In the genomic region with DNA sequence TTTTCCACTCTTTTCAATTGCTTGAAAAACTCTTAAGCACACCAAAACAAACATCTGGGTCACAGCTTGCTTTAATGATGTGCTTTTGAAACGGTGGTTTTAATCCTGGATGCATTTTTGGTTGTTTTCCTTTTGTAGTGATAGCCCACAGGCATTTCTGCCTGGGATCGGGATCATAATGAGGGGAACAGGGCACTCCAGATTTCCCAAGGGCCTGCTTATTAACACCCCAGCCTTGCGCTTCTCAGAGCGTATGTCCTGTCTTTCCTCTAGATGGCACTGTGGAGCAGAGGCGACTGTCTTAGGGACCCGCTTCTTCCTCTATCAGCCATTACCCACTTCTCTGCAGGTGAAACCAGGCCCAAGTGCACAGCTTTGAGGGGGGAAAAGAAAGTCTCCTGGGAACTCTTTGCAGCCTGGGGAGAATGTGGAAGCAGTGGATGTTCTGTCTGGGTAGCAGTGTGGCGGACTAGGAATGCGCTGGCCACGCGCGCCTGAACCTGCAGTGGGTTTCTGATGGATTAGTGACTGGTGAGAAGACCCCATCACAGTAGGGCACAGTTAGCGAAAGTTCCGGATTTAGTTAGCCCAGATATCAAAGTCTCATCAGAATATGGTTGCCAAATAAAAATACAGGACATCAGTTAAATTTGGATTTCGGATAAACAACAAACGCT, we compare ENCODE assay signal across 8 cellular contexts.
DNase-seq lines count a peak whose midpoint lies in the region; ATAC-seq and TF ChIP-seq lines count a peak whose summit lies in the region.

No MANE protein-coding gene starts in this region.

- no peak overlapping the region for H3K27ac ChIP-seq in WERI-Rb-1

- no peaks in the 10 kb centered on the region for H3K27me3 ChIP-seq in WERI-Rb-1 (ENCODE audit: insufficient read depth, low read depth, severe bottlenecking)

- DNase-seq in AG09309 (ENCODE audit: low read depth) (peak; percentile 32), NCI-H187 treated with DMSO at 0.1 percent for 48 hours (lab: John Stamatoyannopoulos, UW) (peak; percentile 32), WERI-Rb-1 (peak; percentile 69), cardiac fibroblast (ENCODE audit: low read depth in 2 of 2) (peak; percentile 74 to 77), left kidney (ENCODE audit: low read depth, low spot score) (peak; percentile 86)
- peak; percentile 29 to 57 (median 53) for DNase-seq in stimulated activated CD4-positive, alpha-beta T cell treated with anti-CD3 and anti-CD28 coated beads, TNF-alpha, amount 100 ng/mL, for 24 hours (ENCODE audit: low read depth in 3 of 3)

- H3K4me3 ChIP-seq in AG09309 (ENCODE audit: control insufficient read depth, low read depth, low read length), result no peak overlapping the region
- H3K4me3 ChIP-seq in WERI-Rb-1 (ENCODE audit: low read depth, low read length), result no peak overlapping the region
- H3K4me3 ChIP-seq in cardiac fibroblast (replicated peaks in 1 of 2; ENCODE audit: low read depth in 2 of 2, low read length in 2 of 2), result no peak overlapping the region

- H3K9me3 ChIP-seq in WERI-Rb-1 (ENCODE audit: severe bottlenecking), result no peaks in the 10 kb centered on the region

- TF ChIP-seq CTCF in AG09309 (IDR thresholded peaks at IDR 0.05; ENCODE audit: control insufficient read depth, insufficient read depth, low read depth, low read length, missing control alignments) (peak; percentile 91), WERI-Rb-1 (IDR thresholded peaks at IDR 0.05; ENCODE audit: low read depth, low read length) (peak; percentile 91), cardiac fibroblast (IDR thresholded peaks at IDR 0.05; ENCODE audit: low read depth, low read length) (peak; percentile 90)

- peak; percentile 79 for ATAC-seq in GM18520 (IDR thresholded peaks at IDR 0.05; ENCODE audit: unreplicated experiment)
- peak; percentile 77 for ATAC-seq in HG02981 (IDR thresholded peaks at IDR 0.05; ENCODE audit: unreplicated experiment)

- H3K36me3 ChIP-seq in WERI-Rb-1, result no peaks in the 10 kb centered on the region

Comparison
In these comparisons a context has a peak if more than half of its experiments do, and no peak if none do; other contexts are left out.
1. DNase-seq: peak in every context shown above with its lines; median percentile 86 in left kidney; 76 in cardiac fibroblast; 69 in WERI-Rb-1; 53 in stimulated activated CD4-positive, alpha-beta T cell treated with anti-CD3 and anti-CD28 coated beads, TNF-alpha, amount 100 ng/mL, for 24 hours; 32 in AG09309; 32 in NCI-H187 treated with DMSO at 0.1 percent for 48 hours.